In the genomic region with DNA sequence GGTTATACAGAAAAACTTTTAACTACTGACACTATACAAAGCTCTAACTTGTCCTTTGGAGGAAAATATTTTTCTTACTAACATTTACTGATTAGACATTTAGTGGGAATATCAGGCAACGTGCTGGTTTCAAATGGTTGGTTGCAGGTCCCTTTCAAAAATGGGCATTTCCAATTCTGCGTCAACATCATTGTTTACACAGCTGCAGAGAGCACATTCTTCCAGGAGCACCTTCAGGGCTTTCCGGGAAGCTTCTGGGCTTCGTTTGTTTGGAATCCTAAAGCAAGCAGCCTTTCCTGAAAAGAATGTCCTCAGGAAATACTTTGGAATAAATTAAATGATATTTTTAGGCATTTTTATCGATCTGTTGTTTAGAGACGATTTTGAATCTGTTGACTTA, we compare ENCODE assay signal across 16 cellular contexts.
DNase-seq lines count a peak whose midpoint lies in the region; ATAC-seq and TF ChIP-seq lines count a peak whose summit lies in the region.
"Had no signal": no experiment of that assay in that cellular context is flagged by ENCODE, and none has a peak within 500 bp of the region (broad histone marks: within the 10 kb centered on the region; RNA-seq: fewer than 3 reads in every experiment).

No MANE protein-coding gene starts in this region.

- WGBS in ectodermal cell, 2 experiments = 38 to 42% methylated on average over 6 of the region's 6 CpGs
- 13% methylated on average over 6 of the region's 6 CpGs for WGBS in prostate gland

- H3K27ac ChIP-seq in ectodermal cell (ENCODE audit: insufficient read depth, low read depth, low read length, poor library complexity, severe bottlenecking) (peak overlapping the region; percentile 8), prostate gland (no peak overlapping the region)
- H3K27ac ChIP-seq: 22Rv1, lower lobe of right lung, spleen, testis had no signal

- DNase-seq in NCI-H1417 (lab: John Stamatoyannopoulos, UW) (peak in 2 of 3 experiments; percentile 16 to 70), NCI-H1417 treated with DMSO at 0.1 percent for 48 hours (lab: John Stamatoyannopoulos, UW) (no peak), NCI-H748 treated with DMSO at 0.1 percent for 48 hours (lab: John Stamatoyannopoulos, UW) (peak; percentile 43), renal cortical epithelial cell (ENCODE audit: low read depth) (peak; percentile 84), NCI-H446 (lab: John Stamatoyannopoulos, UW) (no peak), prostate gland (ENCODE audit: low spot score) (no peak)
- DNase-seq: activated CD4-positive, alpha-beta T cell treated with anti-CD3 and anti-CD28 coated beads, Interleukin-2, amount 10 ng/mL, durations not matched to agents 24 days and 14 days; anterior cingulate cortex; effector memory CD4-positive, alpha-beta T cell; lower lobe of right lung; NCI-H1436 treated with DMSO at 0.1 percent for 48 hours; spleen; testis had no signal

- H3K4me1 ChIP-seq in ectodermal cell (ENCODE audit: control insufficient read depth, insufficient read depth, low read length) (peaks cover 14% of the 10 kb centered on the region), prostate gland (replicated peaks) (no peaks in the 10 kb centered on the region)
- H3K4me1 ChIP-seq: lower lobe of right lung, spleen, testis had no signal

- no peak for TF ChIP-seq CTCF in prostate gland (IDR thresholded peaks at IDR 0.05)

- H3K9me3 ChIP-seq in ectodermal cell (ENCODE audit: control insufficient read depth, low read length) (no peaks in the 10 kb centered on the region), prostate gland (no peaks in the 10 kb centered on the region)
- H3K9me3 ChIP-seq: lower lobe of right lung, testis had no signal

- H3K4me3 ChIP-seq in ectodermal cell (ENCODE audit: insufficient read depth, low read depth, low read length) = no peak overlapping the region
- no peak overlapping the region for H3K4me3 ChIP-seq in prostate gland
- H3K4me3 ChIP-seq: lower lobe of right lung, spleen, testis had no signal

- H3K36me3 ChIP-seq in ectodermal cell (ENCODE audit: control insufficient read depth, insufficient read depth, low read length) = no peaks in the 10 kb centered on the region
- H3K36me3 ChIP-seq in prostate gland = no peaks in the 10 kb centered on the region
- H3K36me3 ChIP-seq: lower lobe of right lung, spleen had no signal

- intact Hi-C loops in prostate gland (cut with DNase I) = no loop called here

- no peak for TF ChIP-seq POLR2A in prostate gland (IDR thresholded peaks at IDR 0.05)

- no peak for ATAC-seq in GM21576 (IDR thresholded peaks at IDR 0.05; ENCODE audit: unreplicated experiment)
- ATAC-seq: lower lobe of right lung had no signal

- H3K27me3 ChIP-seq in ectodermal cell (ENCODE audit: control insufficient read depth, insufficient read depth, low read length, poor library complexity, severe bottlenecking) (no peaks in the 10 kb centered on the region), prostate gland (replicated peaks; ENCODE audit: insufficient read depth) (peaks cover 2% of the 10 kb centered on the region)
- H3K27me3 ChIP-seq: spleen, testis had no signal

Comparison
In these comparisons a context has a peak if more than half of its experiments do, and no peak if none do; other contexts are left out.
1. DNase-seq: peak in NCI-H1417 (2 of 3), NCI-H748 treated with DMSO at 0.1 percent for 48 hours (single experiment) and renal cortical epithelial cell (single experiment); none in NCI-H1417 treated with DMSO at 0.1 percent for 48 hours (single experiment), NCI-H446 (0 of 2) and prostate gland (single experiment).